Comparison of ENCODE assay signal across 8 cellular contexts in the genomic region with DNA sequence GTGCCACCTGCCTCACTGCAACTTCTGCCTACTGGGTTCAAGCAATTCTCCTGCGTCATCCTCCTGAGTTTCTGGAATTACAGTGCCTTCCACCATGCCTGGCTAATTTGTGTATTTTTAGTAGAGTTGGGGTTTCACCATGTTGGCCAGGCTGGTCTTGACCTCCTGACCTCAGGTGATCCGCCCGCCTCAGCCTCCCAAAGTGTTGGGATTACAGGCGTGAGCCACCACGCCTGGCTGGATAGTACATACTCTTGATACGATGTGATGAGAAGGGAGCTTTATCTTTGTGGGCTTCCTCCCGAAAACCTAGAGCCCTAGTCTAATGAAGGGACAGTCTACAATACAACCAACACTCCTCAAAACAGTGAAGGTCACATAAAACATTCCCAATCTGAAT. TPM values are rescaled to one million over a fixed set of nuclear protein-coding genes. Genes with fewer than 3 reads are reported as not detected.
DNase-seq lines count a peak whose midpoint lies in the region; ATAC-seq and TF ChIP-seq lines count a peak whose summit lies in the region.
"Not testable (repeated sequence)": the region's sequence is repeated elsewhere in the genome, so short reads cannot be mapped to it uniquely, and the experiment has no call there.

No MANE protein-coding gene starts in this region.

- H3K4me1 ChIP-seq in BLaER1 (peaks cover 62% of the 10 kb centered on the region), psoas muscle (peaks cover 34% of the 10 kb centered on the region)

- H3K27ac Mint-ChIP-seq in IgD-negative memory B cell (peak overlapping the region in 2 of 3 donors; percentile 90 to 95), T-cell (peak overlapping the region; percentile 80 to 94), immature natural killer cell (peak overlapping the region; percentile 99 to 100 (median 100))
- peak overlapping the region; percentile 100 for H3K27ac Mint-ChIP-seq in activated CD8-positive, alpha-beta T cell treated with anti-CD3 and anti-CD28 coated beads for 36 hours
- H3K27ac Mint-ChIP-seq in activated naive CD4-positive, alpha-beta T cell treated with anti-CD3 and anti-CD28 coated beads, Interleukin-2, amount 10 ng/mL, durations not matched to agents 7 days and 5 days: peak overlapping the region; percentile 64
- peak overlapping the region; percentile 100 for H3K27ac Mint-ChIP-seq in central memory CD8-positive, alpha-beta T cell (ENCODE audit: low read depth)

- not testable (repeated sequence) for ATAC-seq in T-cell (replicated peaks in 1 of 4); activated CD8-positive, alpha-beta T cell treated with anti-CD3 and anti-CD28 coated beads for 36 hours; central memory CD8-positive, alpha-beta T cell (replicated peaks; ENCODE audit: extremely low read depth, poor library complexity, severe bottlenecking); psoas muscle

- POLR2A ChIA-PET in T-cell (lab: Charles Lee): not testable (repeated sequence)
- POLR2A ChIA-PET in activated CD8-positive, alpha-beta T cell treated with anti-CD3 and anti-CD28 coated beads for 36 hours (lab: Charles Lee): interaction anchor here (1.4 to 4.8 kb wide), 13 partner anchors 8 to 138 kb away, joined by 3 to 54 read pairs (median 21); no protein-coding TSS in a partner anchor

- not testable (repeated sequence) for DNase-seq in T-cell; activated CD8-positive, alpha-beta T cell treated with anti-CD3 and anti-CD28 coated beads for 36 hours; activated naive CD4-positive, alpha-beta T cell treated with anti-CD3 and anti-CD28 coated beads, Interleukin-2, amount 10 ng/mL, durations not matched to agents 7 days and 5 days; central memory CD8-positive, alpha-beta T cell (ENCODE audit: low spot score in 2 of 2); immature natural killer cell; psoas muscle

- H3K36me3 ChIP-seq in BLaER1: peaks cover 28% of the 10 kb centered on the region
- not testable (repeated sequence) for H3K36me3 ChIP-seq in psoas muscle (ENCODE audit: insufficient read depth in 1 of 2, low read depth in 1 of 2)

- not testable (repeated sequence) for H3K27me3 Mint-ChIP-seq in IgD-negative memory B cell; T-cell; activated CD8-positive, alpha-beta T cell treated with anti-CD3 and anti-CD28 coated beads for 36 hours; central memory CD8-positive, alpha-beta T cell
- H3K27me3 Mint-ChIP-seq in activated naive CD4-positive, alpha-beta T cell treated with anti-CD3 and anti-CD28 coated beads, Interleukin-2, amount 10 ng/mL, durations not matched to agents 7 days and 5 days: peaks cover 14% of the 10 kb centered on the region
- peaks cover 14 to 28% (median 16%) of the 10 kb centered on the region in 3 donors for H3K27me3 Mint-ChIP-seq in immature natural killer cell (ENCODE audit: low read depth in 3 of 3)

- peaks cover 19% of the 10 kb centered on the region for H3K9me3 ChIP-seq in BLaER1
- not testable (repeated sequence) for H3K9me3 ChIP-seq in psoas muscle

- H3K4me2 ChIP-seq in BLaER1: peak overlapping the region; percentile 96

- 85 to 92% (median 86%) methylated on average over 7 of the region's 7 CpGs for WGBS in psoas muscle, 3 donors

- CTCF ChIA-PET in T-cell (lab: Charles Lee): interaction anchor here in 1 of 2 donors (1.3 to 2.7 kb wide), 3 partner anchors 12 to 39 kb away, joined by 3 to 14 read pairs (median 4); no protein-coding TSS in a partner anchor
- CTCF ChIA-PET in activated CD8-positive, alpha-beta T cell treated with anti-CD3 and anti-CD28 coated beads for 36 hours (lab: Charles Lee): interaction anchor here (1.5 to 3.5 kb wide), 7 partner anchors 9 to 154 kb away, joined by 3 to 25 read pairs (median 5); no protein-coding TSS in a partner anchor
- CTCF ChIA-PET in activated naive CD4-positive, alpha-beta T cell treated with anti-CD3 and anti-CD28 coated beads, Interleukin-2, amount 10 ng/mL, durations not matched to agents 7 days and 5 days (lab: Charles Lee): interaction anchor here (0.7 to 4.0 kb wide), 5 partner anchors 9 to 155 kb away, joined by 3 to 24 read pairs (median 3); no protein-coding TSS in a partner anchor

- H4K20me1 ChIP-seq in BLaER1: peaks cover 18% of the 10 kb centered on the region

- peaks cover 47 to 56% (median 50%) of the 10 kb centered on the region in 3 donors for H3K4me1 Mint-ChIP-seq in IgD-negative memory B cell
- H3K4me1 Mint-ChIP-seq in T-cell: peaks cover 68 to 70% (median 68%) of the 10 kb centered on the region in 3 donors
- H3K4me1 Mint-ChIP-seq in activated CD8-positive, alpha-beta T cell treated with anti-CD3 and anti-CD28 coated beads for 36 hours (ENCODE audit: low read depth): peaks cover 58% of the 10 kb centered on the region
- peaks cover 70% of the 10 kb centered on the region for H3K4me1 Mint-ChIP-seq in activated naive CD4-positive, alpha-beta T cell treated with anti-CD3 and anti-CD28 coated beads, Interleukin-2, amount 10 ng/mL, durations not matched to agents 7 days and 5 days
- H3K4me1 Mint-ChIP-seq in central memory CD8-positive, alpha-beta T cell: peaks cover 76% of the 10 kb centered on the region
- H3K4me1 Mint-ChIP-seq in immature natural killer cell: peaks cover 69 to 73% of the 10 kb centered on the region in 2 donors

- not testable (repeated sequence) for H3K9ac ChIP-seq in BLaER1

- not testable (repeated sequence) for H3K9me3 Mint-ChIP-seq in IgD-negative memory B cell; T-cell; activated CD8-positive, alpha-beta T cell treated with anti-CD3 and anti-CD28 coated beads for 36 hours; activated naive CD4-positive, alpha-beta T cell treated with anti-CD3 and anti-CD28 coated beads, Interleukin-2, amount 10 ng/mL, durations not matched to agents 7 days and 5 days; central memory CD8-positive, alpha-beta T cell; immature natural killer cell

- not testable (repeated sequence) for H3K27me3 ChIP-seq in BLaER1; psoas muscle (ENCODE audit: insufficient read depth in 3 of 3, low read length in 2 of 3)

- H3K27ac ChIP-seq in BLaER1: not testable (repeated sequence)
- peak overlapping the region; percentile 89 for H3K27ac ChIP-seq in psoas muscle

- 0 out of 2 replicates have a peak overlapping the region, but pooled peaks have one; percentile 75 for H3K4me3 ChIP-seq in BLaER1
- H3K4me3 ChIP-seq in psoas muscle: not testable (repeated sequence)

- not testable (repeated sequence) for H3K36me3 Mint-ChIP-seq in IgD-negative memory B cell
- peaks cover 30% of the 10 kb centered on the region for H3K36me3 Mint-ChIP-seq in T-cell
- peaks cover 53% of the 10 kb centered on the region for H3K36me3 Mint-ChIP-seq in activated CD8-positive, alpha-beta T cell treated with anti-CD3 and anti-CD28 coated beads for 36 hours (ENCODE audit: low read depth)
- H3K36me3 Mint-ChIP-seq in activated naive CD4-positive, alpha-beta T cell treated with anti-CD3 and anti-CD28 coated beads, Interleukin-2, amount 10 ng/mL, durations not matched to agents 7 days and 5 days: peaks cover 57% of the 10 kb centered on the region
- H3K36me3 Mint-ChIP-seq in central memory CD8-positive, alpha-beta T cell (ENCODE audit: insufficient read depth): peaks cover 38% of the 10 kb centered on the region
- peaks cover 4 to 33% (median 15%) of the 10 kb centered on the region in 3 donors for H3K36me3 Mint-ChIP-seq in immature natural killer cell

- not testable (repeated sequence) for TF ChIP-seq CTCF in activated CD8-positive, alpha-beta T cell treated with anti-CD3 and anti-CD28 coated beads for 36 hours (IDR thresholded peaks at IDR 0.05); psoas muscle (IDR thresholded peaks at IDR 0.05)

- peak overlapping the region; percentile 59 to 94 (median 76) for H3K4me3 Mint-ChIP-seq in IgD-negative memory B cell
- H3K4me3 Mint-ChIP-seq in T-cell: peak overlapping the region; percentile 58 to 99 (median 99)
- H3K4me3 Mint-ChIP-seq in activated CD8-positive, alpha-beta T cell treated with anti-CD3 and anti-CD28 coated beads for 36 hours: peak overlapping the region; percentile 89
- peak overlapping the region; percentile 99 for H3K4me3 Mint-ChIP-seq in activated naive CD4-positive, alpha-beta T cell treated with anti-CD3 and anti-CD28 coated beads, Interleukin-2, amount 10 ng/mL, durations not matched to agents 7 days and 5 days
- peak overlapping the region; percentile 98 for H3K4me3 Mint-ChIP-seq in central memory CD8-positive, alpha-beta T cell
- H3K4me3 Mint-ChIP-seq in immature natural killer cell: peak overlapping the region; percentile 96 to 100 (median 99)

- intact Hi-C loops in activated CD8-positive, alpha-beta T cell treated with anti-CD3 and anti-CD28 coated beads for 36 hours (cut with micrococcal nuclease): loop anchor here (2.0 to 5.0 kb wide), 4 partner anchors 57 to 138 kb away; no protein-coding TSS in a partner anchor
- intact Hi-C loops in psoas muscle (cut with DNase I): loop anchor here in 1 of 2 donors (5.0 kb wide), 1 partner anchor 52 kb away; no protein-coding TSS in a partner anchor

RNA-seq across cellular contexts. Expression of a gene that starts 2.4 kb away (rescaled TPM):
- 17.4 TPM for polyA plus RNA-seq in IgD-negative memory B cell
- 10 to 100 TPM; 49.0 to 75.9 (median 67.0) TPM for total RNA-seq in T-cell
- total RNA-seq in activated CD8-positive, alpha-beta T cell treated with anti-CD3 and anti-CD28 coated beads for 36 hours: 10 to 100 TPM; 38.3 to 40.9 TPM
- 100 to 1,000 TPM in 1 of 3 donors, 10 to 100 TPM in 2; 14.5 to 101 (median 21.3) TPM for polyA plus RNA-seq in immature natural killer cell
- total RNA-seq in psoas muscle: 1 to 10 TPM in 3 of 4 donors, under 1 TPM in 1; 0.64 to 3.1 (median 2.1) TPM
- polyA plus RNA-seq in psoas muscle: under 1 TPM; 0.18 to 0.64 (median 0.48) TPM

Comparison
In these comparisons a context has a peak if more than half of its experiments do, and no peak if none do; other contexts are left out.
1. RNA of a gene that starts 2.4 kb away (total RNA-seq): 49.0 to 75.9 TPM in T-cell and 38.3 to 40.9 TPM in activated CD8-positive, alpha-beta T cell treated with anti-CD3 and anti-CD28 coated beads for 36 hours; 0.64 to 3.1 TPM in psoas muscle; every median in the first group is over 4 times any median in the second.
2. Peak in every context shown above with its lines, with median percentiles within 50 percentile points of each other: H3K27ac Mint-ChIP-seq and H3K4me3 Mint-ChIP-seq.